Comparison of ENCODE assay signal across 33 cellular contexts in genomic region chr4:183969596-183969995, GRCh38.
"Had no signal": no experiment of that assay in that cellular context is flagged by ENCODE, and none has a peak within 500 bp of the region (broad histone marks: within the 10 kb centered on the region; RNA-seq: fewer than 3 reads in every experiment).

No MANE protein-coding gene starts in this region.

- H3K27ac ChIP-seq: KMS-11 had no signal

- H3K36me3 ChIP-seq: MG63 had no signal

- DNase-seq: Karpas-422, MG63, MM.1S, NCI-H1048, NCI-H1092, NCI-H1092 treated with DMSO at 0.1 percent for 48 hours, NCI-H1105, NCI-H1105 treated with DMSO at 0.1 percent for 48 hours, NCI-H1417, NCI-H1417 treated with DMSO at 0.1 percent for 48 hours, NCI-H1436, NCI-H1436 treated with DMSO at 0.1 percent for 48 hours, NCI-H146, NCI-H1694, NCI-H1694 treated with DMSO at 0.1 percent for 48 hours, NCI-H187, NCI-H187 treated with DMSO at 0.1 percent for 48 hours, NCI-H1930, NCI-H2029, NCI-H2029 treated with DMSO at 0.1 percent for 48 hours, NCI-H2081, NCI-H2081 treated with DMSO at 0.1 percent for 48 hours, NCI-H2107, NCI-H2171, NCI-H2171 treated with DMSO at 0.1 percent for 48 hours, NCI-H2227 treated with DMSO at 0.1 percent for 48 hours, NCI-H226, NCI-H345, NCI-H446, NCI-H446 treated with DMSO at 0.1 percent for 48 hours, NCI-H510A, NCI-H510A treated with DMSO at 0.1 percent for 48 hours had no signal

- H3K9ac ChIP-seq: KMS-11 had no signal

- H3K4me3 ChIP-seq: MG63 had no signal

- H3K4me2 ChIP-seq: KMS-11 had no signal

- H3K27me3 ChIP-seq: MG63 had no signal
